28 cellular contexts compared by ENCODE assay signal in genomic region chr2:212695426-212695825, GRCh38.
"Had no signal": no experiment of that assay in that cellular context is flagged by ENCODE, and none has a peak within 500 bp of the region (broad histone marks: within the 10 kb centered on the region; RNA-seq: fewer than 3 reads in every experiment).

No MANE protein-coding gene starts in this region.

- ATAC-seq: effector memory CD8-positive, alpha-beta T cell; esophagus mucosa; foreskin keratinocyte; gastrocnemius medialis; gastroesophageal sphincter; heart left ventricle; heart right ventricle had no signal

- H3K4me1 ChIP-seq: colonic mucosa, esophagus muscularis mucosa, foreskin keratinocyte, gastrocnemius medialis, gastroesophageal sphincter, heart left ventricle, heart right ventricle had no signal

- DNase-seq: colonic mucosa; cortex of kidney; dermis blood vessel endothelial cell; dorsolateral prefrontal cortex; effector CD4-positive, alpha-beta T cell; effector CD8-positive, alpha-beta T cell; effector memory CD4-positive, alpha-beta T cell; effector memory CD8-positive, alpha-beta T cell; endodermal cell; erythroblast; esophagus squamous epithelium; foreskin fibroblast; foreskin keratinocyte; foreskin melanocyte; gastrocnemius medialis; glutamatergic neuron; head of caudate nucleus; heart left ventricle; heart right ventricle had no signal

- H3K9me3 ChIP-seq: colonic mucosa, esophagus muscularis mucosa, esophagus squamous epithelium, gastrocnemius medialis, gastroesophageal sphincter, heart left ventricle, heart right ventricle had no signal

- H3K27me3 ChIP-seq: colonic mucosa, dorsolateral prefrontal cortex, esophagus muscularis mucosa, esophagus squamous epithelium, foreskin keratinocyte, gastrocnemius medialis, gastroesophageal sphincter, heart left ventricle, heart right ventricle had no signal

- H3K4me3 ChIP-seq: colonic mucosa, coronary artery, dorsolateral prefrontal cortex, esophagus muscularis mucosa, esophagus squamous epithelium, gastrocnemius medialis, gastroesophageal sphincter, heart left ventricle, heart right ventricle had no signal

- H3K27ac ChIP-seq: colonic mucosa, coronary artery, dorsolateral prefrontal cortex, epithelial cell of prostate, esophagus muscularis mucosa, esophagus squamous epithelium, foreskin keratinocyte, gastrocnemius medialis, gastroesophageal sphincter, heart left ventricle, heart right ventricle had no signal

- FAIRE-seq: colon, endometrium, endothelial cell of umbilical vein, frontal cortex had no signal

- H3K36me3 ChIP-seq: colonic mucosa, esophagus muscularis mucosa, esophagus squamous epithelium, gastrocnemius medialis, gastroesophageal sphincter, heart left ventricle, heart right ventricle had no signal
